27 cellular contexts compared by ENCODE assay signal in the genomic region with DNA sequence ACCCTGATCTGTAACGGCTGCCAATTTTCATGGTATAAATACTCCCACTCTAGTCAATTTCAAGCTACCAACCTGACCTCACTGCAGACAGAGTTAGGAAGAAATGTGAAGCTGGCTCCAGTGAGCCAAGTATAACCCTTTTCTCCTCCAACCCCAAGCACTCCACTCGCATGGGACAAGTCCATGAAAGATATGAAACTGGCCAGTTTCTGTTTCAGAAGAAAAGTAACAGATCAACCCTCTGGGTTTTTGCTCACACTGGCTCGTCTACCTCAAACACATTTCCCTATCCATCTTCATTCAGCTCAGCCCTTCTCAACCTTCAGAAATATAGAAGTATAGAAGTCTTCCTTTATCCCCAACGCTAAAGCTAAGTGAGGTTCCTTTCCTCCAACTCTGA.
"Had no signal": no experiment of that assay in that cellular context is flagged by ENCODE, and none has a peak within 500 bp of the region (broad histone marks: within the 10 kb centered on the region; RNA-seq: fewer than 3 reads in every experiment).

No MANE protein-coding gene starts in this region.

- H3K4me1 ChIP-seq: gastrocnemius medialis, left ventricle myocardium inferior, pancreas, prostate gland, suprapubic skin, tibial artery, upper lobe of right lung had no signal

- H3K9me3 ChIP-seq: gastrocnemius medialis, left ventricle myocardium inferior, pancreas, prostate gland, suprapubic skin, tibial artery, upper lobe of right lung had no signal

- H3K27ac Mint-ChIP-seq: activated CD4-positive, alpha-beta memory T cell treated with anti-CD3 and anti-CD28 coated beads for 36 hours; activated CD4-positive, alpha-beta T cell treated with anti-CD3 and anti-CD28 coated beads, Interleukin-2, amount 10 ng/mL, durations not matched to agents 24 days and 14 days; activated T-helper 2 cell treated with anti-CD3 and anti-CD28 coated beads, Interferon-gamma antibody, Interleukin-2, Interleukin-4, amounts not matched to agents 10 μg/mL and 5 μg/mL and 100 μg/mL, durations not matched to agents 14 hours and 24 hours and 36 hours; nephron; stimulated activated memory B cell treated with anti-CD40 and anti-IgM and Interleukin-4, amounts not matched to agents 10 μg/mL and 1 μg/mL and 100 μg/mL, for 72 hours had no signal

- ATAC-seq: gastrocnemius medialis; pancreas; sciatic nerve; stimulated activated memory B cell treated with anti-CD40 and anti-IgM and Interleukin-4, amounts not matched to agents 10 μg/mL and 1 μg/mL and 100 μg/mL, for 72 hours; upper lobe of right lung had no signal

- H3K36me3 Mint-ChIP-seq: activated CD4-positive, alpha-beta memory T cell treated with anti-CD3 and anti-CD28 coated beads for 36 hours; stimulated activated memory B cell treated with anti-CD40 and anti-IgM and Interleukin-4, amounts not matched to agents 10 μg/mL and 1 μg/mL and 100 μg/mL, for 72 hours had no signal

- H3K4me3 Mint-ChIP-seq: activated CD4-positive, alpha-beta memory T cell treated with anti-CD3 and anti-CD28 coated beads for 36 hours; activated CD4-positive, alpha-beta T cell treated with anti-CD3 and anti-CD28 coated beads, Interleukin-2, amount 10 ng/mL, durations not matched to agents 24 days and 14 days; nephron; stimulated activated memory B cell treated with anti-CD40 and anti-IgM and Interleukin-4, amounts not matched to agents 10 μg/mL and 1 μg/mL and 100 μg/mL, for 72 hours had no signal

- H3K9me3 Mint-ChIP-seq: activated CD4-positive, alpha-beta memory T cell treated with anti-CD3 and anti-CD28 coated beads for 36 hours; activated CD4-positive, alpha-beta T cell treated with anti-CD3 and anti-CD28 coated beads, Interleukin-2, amount 10 ng/mL, durations not matched to agents 24 days and 14 days; activated T-helper 2 cell treated with anti-CD3 and anti-CD28 coated beads, Interferon-gamma antibody, Interleukin-2, Interleukin-4, amounts not matched to agents 10 μg/mL and 5 μg/mL and 100 μg/mL, durations not matched to agents 14 hours and 24 hours and 36 hours had no signal

- H3K36me3 ChIP-seq: gastrocnemius medialis, left ventricle myocardium inferior, pancreas, prostate gland, suprapubic skin, tibial artery, upper lobe of right lung, WERI-Rb-1 had no signal

- H3K4me1 Mint-ChIP-seq: nephron; stimulated activated memory B cell treated with anti-CD40 and anti-IgM and Interleukin-4, amounts not matched to agents 10 μg/mL and 1 μg/mL and 100 μg/mL, for 72 hours had no signal

- H3K27ac ChIP-seq: gastrocnemius medialis, left ventricle myocardium inferior, pancreas, prostate gland, skin epidermis, suprapubic skin, tibial artery, upper lobe of right lung, WERI-Rb-1 had no signal

- DNase-seq: activated CD4-positive, alpha-beta memory T cell treated with anti-CD3 and anti-CD28 coated beads for 36 hours; activated CD4-positive, alpha-beta T cell treated with anti-CD3 and anti-CD28 coated beads, Interleukin-2, amount 10 ng/mL, durations not matched to agents 24 days and 14 days; activated CD8-positive, alpha-beta memory T cell treated with anti-CD3 and anti-CD28 coated beads, Interleukin-2, amount 50 U/mL, for 4 hours; activated T-cell treated with anti-CD3 and anti-CD28 coated beads, Interleukin-2, amount 50 U/mL, for 1 hour; anterior cingulate cortex; effector CD8-positive, alpha-beta T cell; gastrocnemius medialis; glutamatergic neuron; islet precursor cell; left ventricle myocardium inferior; mesendoderm; pancreas; retina; stimulated activated CD4-positive, alpha-beta T cell treated with anti-CD3 and anti-CD28 coated beads, Interleukin-4, amount 100 ng/mL, for 24 hours; T-helper 1 cell; T1000; tibial artery; upper lobe of right lung; WERI-Rb-1 had no signal

- H3K27me3 Mint-ChIP-seq: activated CD4-positive, alpha-beta T cell treated with anti-CD3 and anti-CD28 coated beads, Interleukin-2, amount 10 ng/mL, durations not matched to agents 24 days and 14 days had no signal

- H3K27me3 ChIP-seq: suprapubic skin, tibial artery, upper lobe of right lung had no signal

- H3K4me3 ChIP-seq: gastrocnemius medialis, left ventricle myocardium inferior, lung, pancreas, prostate gland, skin epidermis, suprapubic skin, tibial artery, upper lobe of right lung had no signal
